Comparison of ENCODE assay signal across 1 cellular context in the genomic region with DNA sequence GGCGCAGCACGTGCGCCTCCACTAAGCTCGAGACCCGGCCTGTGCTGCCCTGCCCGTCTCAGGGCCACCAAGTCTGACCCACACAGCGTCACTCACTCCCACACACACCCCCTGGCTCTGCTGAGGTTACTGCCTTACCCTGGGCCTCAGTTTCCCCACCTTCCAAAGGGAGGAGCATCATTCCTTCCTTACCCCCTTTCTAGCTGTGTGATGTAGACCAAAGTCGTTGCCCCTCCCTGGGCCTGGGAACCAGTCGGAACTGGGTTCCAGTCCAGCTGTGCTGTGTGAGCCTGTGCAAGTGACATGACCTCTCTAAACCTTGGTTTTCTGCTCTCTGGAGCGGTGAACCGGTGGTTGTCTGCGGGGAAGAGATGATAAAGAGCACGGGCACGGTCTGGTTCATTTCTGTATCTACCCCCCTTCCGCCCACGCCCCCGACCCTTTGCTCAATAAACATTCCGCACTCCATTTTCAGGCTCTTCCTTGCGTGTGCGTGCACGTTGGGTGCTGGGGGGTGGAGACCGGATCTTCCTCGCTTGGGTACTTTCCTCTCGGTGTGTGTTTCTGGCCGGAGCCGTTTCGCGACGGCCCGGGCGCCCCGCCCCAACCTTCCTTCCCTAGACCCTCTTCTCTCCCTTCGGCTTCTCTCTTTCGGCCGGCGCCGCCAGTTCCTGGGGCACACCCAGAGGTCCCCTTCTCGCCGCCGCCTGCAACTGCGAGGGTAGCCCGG.
TF ChIP-seq lines count a peak whose summit lies in the region.

A gene with protein sequence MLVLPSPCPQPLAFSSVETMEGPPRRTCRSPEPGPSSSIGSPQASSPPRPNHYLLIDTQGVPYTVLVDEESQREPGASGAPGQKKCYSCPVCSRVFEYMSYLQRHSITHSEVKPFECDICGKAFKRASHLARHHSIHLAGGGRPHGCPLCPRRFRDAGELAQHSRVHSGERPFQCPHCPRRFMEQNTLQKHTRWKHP (plus strand): TSS at position 647 of the 730 bp plus-strand sequence. CDS start 923 bp downstream, outside the sequence.

TF ChIP-seq in HCT116, 20 proteins besides CTCF, POLR2A, EP300 and RAD21 (continued from another document):
- TF ChIP-seq, protein P1, sequence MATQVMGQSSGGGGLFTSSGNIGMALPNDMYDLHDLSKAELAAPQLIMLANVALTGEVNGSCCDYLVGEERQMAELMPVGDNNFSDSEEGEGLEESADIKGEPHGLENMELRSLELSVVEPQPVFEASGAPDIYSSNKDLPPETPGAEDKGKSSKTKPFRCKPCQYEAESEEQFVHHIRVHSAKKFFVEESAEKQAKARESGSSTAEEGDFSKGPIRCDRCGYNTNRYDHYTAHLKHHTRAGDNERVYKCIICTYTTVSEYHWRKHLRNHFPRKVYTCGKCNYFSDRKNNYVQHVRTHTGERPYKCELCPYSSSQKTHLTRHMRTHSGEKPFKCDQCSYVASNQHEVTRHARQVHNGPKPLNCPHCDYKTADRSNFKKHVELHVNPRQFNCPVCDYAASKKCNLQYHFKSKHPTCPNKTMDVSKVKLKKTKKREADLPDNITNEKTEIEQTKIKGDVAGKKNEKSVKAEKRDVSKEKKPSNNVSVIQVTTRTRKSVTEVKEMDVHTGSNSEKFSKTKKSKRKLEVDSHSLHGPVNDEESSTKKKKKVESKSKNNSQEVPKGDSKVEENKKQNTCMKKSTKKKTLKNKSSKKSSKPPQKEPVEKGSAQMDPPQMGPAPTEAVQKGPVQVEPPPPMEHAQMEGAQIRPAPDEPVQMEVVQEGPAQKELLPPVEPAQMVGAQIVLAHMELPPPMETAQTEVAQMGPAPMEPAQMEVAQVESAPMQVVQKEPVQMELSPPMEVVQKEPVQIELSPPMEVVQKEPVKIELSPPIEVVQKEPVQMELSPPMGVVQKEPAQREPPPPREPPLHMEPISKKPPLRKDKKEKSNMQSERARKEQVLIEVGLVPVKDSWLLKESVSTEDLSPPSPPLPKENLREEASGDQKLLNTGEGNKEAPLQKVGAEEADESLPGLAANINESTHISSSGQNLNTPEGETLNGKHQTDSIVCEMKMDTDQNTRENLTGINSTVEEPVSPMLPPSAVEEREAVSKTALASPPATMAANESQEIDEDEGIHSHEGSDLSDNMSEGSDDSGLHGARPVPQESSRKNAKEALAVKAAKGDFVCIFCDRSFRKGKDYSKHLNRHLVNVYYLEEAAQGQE (IDR thresholded peaks at IDR 0.05; ENCODE audit: low read depth) = no peak
- TF ChIP-seq SIN3A (IDR thresholded peaks at IDR 0.05; ENCODE audit: low read depth) (peak; percentile 37; the same call in 1 of the 2 replicates), YY1 (IDR thresholded peaks at IDR 0.05; ENCODE audit: extremely low read depth, insufficient replicate concordance, low read depth, low read length) (peak; percentile 68), EZH2phosphoT487 (IDR thresholded peaks at IDR 0.05; ENCODE audit: borderline replicate concordance) (no peak), EGR1 (IDR thresholded peaks at IDR 0.05; ENCODE audit: low read depth) (peak; percentile 79), POLR2AphosphoS5 (IDR thresholded peaks at IDR 0.05; ENCODE audit: low read depth, low read length) (peak; percentile 70), CEBPB (IDR thresholded peaks at IDR 0.05; ENCODE audit: low read depth) (no peak), ZFX (IDR thresholded peaks at IDR 0.05) (no peak; the same call in 1 of the 2 replicates), ZNF274 (IDR thresholded peaks at IDR 0.05; ENCODE audit: low read depth, low read length) (no peak), FOSL1 (IDR thresholded peaks at IDR 0.05; ENCODE audit: low read depth) (no peak), CBX3 (IDR thresholded peaks at IDR 0.05; ENCODE audit: low read depth) (no peak; the same call in 1 of the 2 replicates), TCF7L2 (IDR thresholded peaks at IDR 0.05; ENCODE audit: borderline replicate concordance, extremely low read depth, insufficient read depth, insufficient read length) (no peak), EZH2 (IDR thresholded peaks at IDR 0.05) (no peak), SRF (IDR thresholded peaks at IDR 0.05; ENCODE audit: low read depth) (no peak), JUND (IDR thresholded peaks at IDR 0.05) (no peak)
- TF ChIP-seq, protein P2, sequence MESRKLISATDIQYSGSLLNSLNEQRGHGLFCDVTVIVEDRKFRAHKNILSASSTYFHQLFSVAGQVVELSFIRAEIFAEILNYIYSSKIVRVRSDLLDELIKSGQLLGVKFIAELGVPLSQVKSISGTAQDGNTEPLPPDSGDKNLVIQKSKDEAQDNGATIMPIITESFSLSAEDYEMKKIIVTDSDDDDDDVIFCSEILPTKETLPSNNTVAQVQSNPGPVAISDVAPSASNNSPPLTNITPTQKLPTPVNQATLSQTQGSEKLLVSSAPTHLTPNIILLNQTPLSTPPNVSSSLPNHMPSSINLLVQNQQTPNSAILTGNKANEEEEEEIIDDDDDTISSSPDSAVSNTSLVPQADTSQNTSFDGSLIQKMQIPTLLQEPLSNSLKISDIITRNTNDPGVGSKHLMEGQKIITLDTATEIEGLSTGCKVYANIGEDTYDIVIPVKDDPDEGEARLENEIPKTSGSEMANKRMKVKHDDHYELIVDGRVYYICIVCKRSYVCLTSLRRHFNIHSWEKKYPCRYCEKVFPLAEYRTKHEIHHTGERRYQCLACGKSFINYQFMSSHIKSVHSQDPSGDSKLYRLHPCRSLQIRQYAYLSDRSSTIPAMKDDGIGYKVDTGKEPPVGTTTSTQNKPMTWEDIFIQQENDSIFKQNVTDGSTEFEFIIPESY (IDR thresholded peaks at IDR 0.05; ENCODE audit: extremely low read depth, insufficient replicate concordance, low read length) = no peak
- TF ChIP-seq, protein P3, sequence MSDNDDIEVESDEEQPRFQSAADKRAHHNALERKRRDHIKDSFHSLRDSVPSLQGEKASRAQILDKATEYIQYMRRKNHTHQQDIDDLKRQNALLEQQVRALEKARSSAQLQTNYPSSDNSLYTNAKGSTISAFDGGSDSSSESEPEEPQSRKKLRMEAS (IDR thresholded peaks at IDR 0.05) = peak; percentile 61
